Comparison of ENCODE assay signal across 19 cellular contexts in the genomic region with DNA sequence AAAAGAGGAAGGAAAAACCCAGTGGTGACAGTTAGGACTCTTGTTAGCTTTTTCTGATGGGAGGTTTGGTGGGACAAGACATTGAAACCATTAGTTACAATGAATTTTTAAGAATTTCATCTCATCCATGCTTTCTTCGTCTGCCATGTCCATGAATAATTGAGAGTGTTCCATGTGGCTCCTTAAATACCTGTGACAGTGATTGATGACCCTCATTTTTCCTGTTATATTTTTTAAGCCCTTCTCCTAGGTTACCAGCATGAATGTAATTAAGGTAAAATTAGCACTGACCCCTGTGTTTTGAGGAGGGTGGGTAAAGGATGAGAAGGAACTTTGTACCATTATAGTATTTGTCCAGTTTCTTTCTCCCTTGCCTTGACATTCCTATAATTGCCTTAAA. TPM values are rescaled to one million over a fixed set of nuclear protein-coding genes. Genes with fewer than 3 reads are reported as not detected.
DNase-seq lines count a peak whose midpoint lies in the region; ATAC-seq, FAIRE-seq and TF ChIP-seq lines count a peak whose summit lies in the region.
"Had no signal": no experiment of that assay in that cellular context is flagged by ENCODE, and none has a peak within 500 bp of the region (broad histone marks: within the 10 kb centered on the region; RNA-seq: fewer than 3 reads in every experiment).

No MANE protein-coding gene starts in this region.

- no peaks in the 10 kb centered on the region for H3K9me3 Mint-ChIP-seq in CD4-positive, alpha-beta memory T cell
- H3K9me3 Mint-ChIP-seq in Caco-2 (ENCODE audit: unreplicated experiment), result no peaks in the 10 kb centered on the region
- H3K9me3 Mint-ChIP-seq: CD4-positive, CD25-positive, alpha-beta regulatory T cell; IgD-negative memory B cell had no signal

- WGBS in K562 (ENCODE audit: insufficient coverage, low coverage, missing lambda C conversion rate), result 94% methylated on average over 1 of the region's 1 CpG

- no peaks in the 10 kb centered on the region for H3K27me3 Mint-ChIP-seq in CD4-positive, alpha-beta memory T cell
- no peaks in the 10 kb centered on the region for H3K27me3 Mint-ChIP-seq in Caco-2 (ENCODE audit: insufficient read depth, unreplicated experiment)
- H3K27me3 Mint-ChIP-seq: CD4-positive, CD25-positive, alpha-beta regulatory T cell; IgD-negative memory B cell had no signal

- H3K4me3 ChIP-seq in CD4-positive, alpha-beta memory T cell (ENCODE audit: low read length in 2 of 2), result no peak overlapping the region
- H3K4me3 ChIP-seq in K562 (no peak overlapping the region), neutrophil (ENCODE audit: low read depth in 1 of 2, low read length in 1 of 2) (no peak overlapping the region), Caco-2 (ENCODE audit: low read depth, low read length) (no peak overlapping the region)
- H3K4me3 ChIP-seq: BLaER1 treated with 17β-estradiol and CSF1 and Interleukin-3, amounts not matched to agents 10 nM and 100 nM; GM23248 had no signal

- H3K27ac ChIP-seq in CD4-positive, alpha-beta memory T cell (ENCODE audit: low read depth, low read length), result no peak overlapping the region
- H3K27ac ChIP-seq in K562 (ENCODE audit: extremely low read depth, low read depth, low read length), result no peak overlapping the region
- H3K27ac ChIP-seq in neutrophil, result peak overlapping the region; percentile 26
- H3K27ac ChIP-seq: BLaER1 treated with 17β-estradiol and CSF1 and Interleukin-3, amounts not matched to agents 10 nM and 100 nM; GM23248 had no signal

- H3K4me1 Mint-ChIP-seq in CD4-positive, alpha-beta memory T cell, result peaks cover 0 to 3% (median under 1%) of the 10 kb centered on the region in 4 donors
- no peaks in the 10 kb centered on the region for H3K4me1 Mint-ChIP-seq in Caco-2 (ENCODE audit: low read depth, unreplicated experiment)
- H3K4me1 Mint-ChIP-seq: IgD-negative memory B cell had no signal

- POLR2A ChIA-PET in CD4-positive, alpha-beta memory T cell (lab: Charles Lee; ENCODE audit: partially characterized antibody), result no interaction called here
- POLR2A ChIA-PET in K562 (lab: Yijun Ruan, JAX) (no interaction called here), Caco-2 (lab: Charles Lee) (no interaction called here)

- H3K9me3 ChIP-seq in CD4-positive, alpha-beta memory T cell (ENCODE audit: control insufficient read depth in 1 of 2, low read length in 2 of 2), result no peaks in the 10 kb centered on the region
- H3K9me3 ChIP-seq in K562 (replicated peaks; ENCODE audit: control insufficient read depth, insufficient read depth, low read depth, low read length) (no peaks in the 10 kb centered on the region), neutrophil (no peaks in the 10 kb centered on the region), Caco-2 (no peaks in the 10 kb centered on the region)
- H3K9me3 ChIP-seq: BLaER1 treated with 17β-estradiol and CSF1 and Interleukin-3, amounts not matched to agents 10 nM and 100 nM had no signal

- CTCF ChIA-PET in CD4-positive, alpha-beta memory T cell (lab: Charles Lee; ENCODE audit: partially characterized antibody), result interaction anchor here (0.5 to 1.4 kb wide), 3 partner anchors 14 to 1041 kb away, joined by 3 to 9 read pairs (median 4); no protein-coding TSS in a partner anchor
- CTCF ChIA-PET in K562 (lab: Yijun Ruan, JAX; ENCODE audit: low intra/inter-chr PET ratio), result no interaction called here
- CTCF ChIA-PET in Caco-2 (lab: Charles Lee), result no interaction called here

- no peak overlapping the region for H2AFZ ChIP-seq in K562 (ENCODE audit: low read depth, low read length)
- H2AFZ ChIP-seq: GM23248 had no signal

- no peak for TF ChIP-seq POLR2A in K562 (conservative IDR thresholded peaks at IDR 0.05)

- TF ChIP-seq EP300 in K562 (IDR thresholded peaks at IDR 0.05; ENCODE audit: low read length), result no peak

- TF ChIP-seq CTCF in K562 (IDR thresholded peaks at IDR 0.05 in 2 of 3, conservative IDR thresholded peaks at IDR 0.05 in 1 of 3; ENCODE audit: insufficient read depth in 2 of 3, low read depth in 1 of 3, low read length in 3 of 3) (no peak), neutrophil (IDR thresholded peaks at IDR 0.05) (no peak), Caco-2 (IDR thresholded peaks at IDR 0.05; ENCODE audit: insufficient read depth in 1 of 2, low read depth in 1 of 2, low read length in 1 of 2, severe bottlenecking in 1 of 2, unreplicated experiment in 1 of 2) (no peak)

- peaks cover 55 to 77% of the 10 kb centered on the region in 2 donors for H3K36me3 Mint-ChIP-seq in CD4-positive, alpha-beta memory T cell
- H3K36me3 Mint-ChIP-seq in Caco-2 (ENCODE audit: insufficient read depth, unreplicated experiment), result peaks cover 19% of the 10 kb centered on the region

- no peaks in the 10 kb centered on the region for H4K20me1 ChIP-seq in K562 (replicated peaks; ENCODE audit: control insufficient read depth, insufficient read depth, low read length)

- H3K4me2 ChIP-seq in K562 (ENCODE audit: insufficient read depth, low read length), result no peak overlapping the region

- H3K36me3 ChIP-seq in CD4-positive, alpha-beta memory T cell (ENCODE audit: insufficient read depth, low read length), result peaks cover 51% of the 10 kb centered on the region
- peaks cover 86% of the 10 kb centered on the region for H3K36me3 ChIP-seq in K562 (ENCODE audit: control insufficient read depth, insufficient read depth, low read length)
- H3K36me3 ChIP-seq in neutrophil, result peaks cover 92% of the 10 kb centered on the region
- H3K36me3 ChIP-seq in Caco-2 (ENCODE audit: control insufficient read depth, insufficient read depth, low read length), result no peaks in the 10 kb centered on the region; the same call in 1 of the 2 replicates

- H3K4me1 ChIP-seq in CD4-positive, alpha-beta memory T cell (ENCODE audit: insufficient read depth, low read length), result no peaks in the 10 kb centered on the region
- H3K4me1 ChIP-seq in K562 (replicated peaks in 1 of 2; ENCODE audit: control insufficient read depth in 2 of 2, insufficient read depth in 2 of 2, low read length in 2 of 2), result no peaks in the 10 kb centered on the region
- no peaks in the 10 kb centered on the region for H3K4me1 ChIP-seq in neutrophil (ENCODE audit: control insufficient read depth in 1 of 2, insufficient read depth in 1 of 2, low read depth in 1 of 2, low read length in 1 of 2)
- no peaks in the 10 kb centered on the region for H3K4me1 ChIP-seq in Caco-2

- in situ Hi-C loops in K562 (cut with MboI), result no loop called here

- H3K27me3 ChIP-seq in CD4-positive, alpha-beta memory T cell (ENCODE audit: insufficient read depth, low read length), result no peaks in the 10 kb centered on the region
- H3K27me3 ChIP-seq in K562 (ENCODE audit: control insufficient read depth in 2 of 2, insufficient read depth in 2 of 2, low read length in 2 of 2), result no peaks in the 10 kb centered on the region
- H3K27me3 ChIP-seq in neutrophil, result no peaks in the 10 kb centered on the region
- H3K27me3 ChIP-seq in Caco-2 (replicated peaks; ENCODE audit: control insufficient read depth, insufficient read depth, low read length), result no peaks in the 10 kb centered on the region
- H3K27me3 ChIP-seq: BLaER1 treated with 17β-estradiol and CSF1 and Interleukin-3, amounts not matched to agents 10 nM and 100 nM had no signal

- H3K9ac ChIP-seq in K562 (ENCODE audit: insufficient read depth in 1 of 2, low read depth in 2 of 2, low read length in 2 of 2), result no peak overlapping the region
- H3K9ac ChIP-seq: BLaER1 treated with 17β-estradiol and CSF1 and Interleukin-3, amounts not matched to agents 10 nM and 100 nM; GM23248 had no signal

- BruUV-seq in K562 (replicated peaks; lab: Mats Ljungman, UMichigan), result no TSS peak
- BruUV-seq in Caco-2 (replicated peaks; lab: Mats Ljungman, UMichigan), result no TSS peak

- H3K9me1 ChIP-seq in K562 (ENCODE audit: control insufficient read depth, insufficient read depth, low read length), result no peaks in the 10 kb centered on the region

- TF ChIP-seq RAD21 in K562 (CRISPR knock-in tag; conservative IDR thresholded peaks at IDR 0.05 in 1 of 2, IDR thresholded peaks at IDR 0.05 in 1 of 2), result no peak

- peak overlapping the region in 4 of 7 donors; percentile 0 to 51 (median 24) for H3K27ac Mint-ChIP-seq in CD4-positive, alpha-beta memory T cell
- H3K27ac Mint-ChIP-seq in Caco-2 (ENCODE audit: unreplicated experiment), result no peak overlapping the region
- H3K27ac Mint-ChIP-seq: CD4-positive, CD25-positive, alpha-beta regulatory T cell; IgD-negative memory B cell had no signal

- H3K4me3 Mint-ChIP-seq in CD4-positive, alpha-beta memory T cell, result no peak overlapping the region
- no peak overlapping the region for H3K4me3 Mint-ChIP-seq in Caco-2 (ENCODE audit: unreplicated experiment)
- H3K4me3 Mint-ChIP-seq: CD4-positive, CD25-positive, alpha-beta regulatory T cell; IgD-negative memory B cell had no signal

- no peak for DNase-seq in CD4-positive, alpha-beta memory T cell
- DNase-seq in NCI-H69 (lab: John Stamatoyannopoulos, UW) (peak; percentile 80), K562 (ENCODE audit: extremely low read depth in 1 of 4, low spot score in 3 of 4) (no peak), Caco-2 (no peak), DMS153 (lab: John Stamatoyannopoulos, UW) (no peak)
- no peak for DNase-seq in effector CD8-positive, alpha-beta T cell (lab: John Stamatoyannopoulos, UW)
- DNase-seq: ACHN; CD4-positive, CD25-positive, alpha-beta regulatory T cell; DND-41; GDM1; GM23248 had no signal

- ATAC-seq in K562 (no peak), GM19467 (IDR thresholded peaks at IDR 0.05; ENCODE audit: unreplicated experiment) (no peak)
- ATAC-seq: HCT116 had no signal

- intact Hi-C loops in CD4-positive, alpha-beta memory T cell (cut with micrococcal nuclease), result no loop called here
- intact Hi-C loops in K562 (cut with micrococcal nuclease) (no loop called here), Caco-2 (cut with micrococcal nuclease; ENCODE audit: unreplicated experiment) (no loop called here)

- no peak for FAIRE-seq in K562 (lab: Jason Lieb, UNC)
- FAIRE-seq: D721Med, GM12892, H54 had no signal

- H3K79me2 ChIP-seq in K562 (ENCODE audit: control insufficient read depth, insufficient read depth, low read length), result no peaks in the 10 kb centered on the region

RNA-seq across cellular contexts. Expression of gene PHF2, which starts 23.5 kb away (rescaled TPM):
- total RNA-seq in CD4-positive, alpha-beta memory T cell, result 10 to 100 TPM; 39.2 to 41.2 TPM
- 1 to 10 TPM in 1 of 2 donors, under 1 TPM in 1; 0.48 to 2.8 TPM for polyA plus RNA-seq in CD4-positive, alpha-beta memory T cell
- total RNA-seq in K562 (2011; cell fraction: chromatin; rRNA removed; ENCODE audit: low replicate concordance), result 9.8 and 15.0 TPM in 2 replicates
- total RNA-seq in K562 (2011; cell fraction: nucleolus; rRNA removed), result 8.3 and 9.2 TPM in 2 replicates
- 7.5 and 7.8 TPM in 2 replicates for total RNA-seq in K562 (2011; cell fraction: nucleoplasm; rRNA removed)
- total RNA-seq in K562 (2014; rRNA removed) (8.1 and 10.0 TPM in 2 replicates), K562 (2014; rRNA removed; fragmentation: Illumina TruSeq; extraction: Trizol) (4.9 and 5.0 TPM in 2 replicates), K562 (2015; rRNA removed; fragmentation: Illumina TruSeq; extraction: Trizol) (7.7 and 8.1 TPM in 2 replicates), K562 (2021) (13.2 and 14.4 TPM in 2 replicates), Caco-2 (2022) (10.2 and 10.3 TPM in 2 replicates)
- polyA plus RNA-seq in K562 (2011; rRNA removed) (5.0 and 5.8 TPM in 2 replicates), K562 (2014; fragmentation: Illumina TruSeq; extraction: Trizol) (9.7 and 9.8 TPM in 2 replicates), K562 (2014; fragmentation: Nextera tagmentation; extraction: Ambion mirVana) (under 1 TPM; 0.37 to 0.60 TPM), K562 (2014; rRNA removed) (9.9 and 10.2 TPM in 2 replicates)
- polyA plus RNA-seq in K562 (2011; cell fraction: cytosol; rRNA removed), result 3.4 and 3.9 TPM in 2 replicates
- 13.3 and 13.8 TPM in 2 replicates for polyA plus RNA-seq in K562 (2011; cell fraction: nucleus; rRNA removed)
- polyA plus RNA-seq in K562 (2012), result 10.2 and 11.8 TPM in 2 replicates
- 3.5 and 3.7 TPM in 2 replicates for polyA minus RNA-seq in K562 (2011; rRNA and poly(A)+ RNA removed)
- 3.8 and 5.7 TPM in 2 replicates for polyA minus RNA-seq in K562 (2011; cell fraction: cytosol; rRNA and poly(A)+ RNA removed)
- polyA minus RNA-seq in K562 (2011; cell fraction: nucleus; rRNA and poly(A)+ RNA removed), result 4.6 and 6.3 TPM in 2 replicates
